ENCODE assay signal across 1 cellular context in genomic region chr17:77470800-77471733, GRCh38.
TF ChIP-seq lines count a peak whose summit lies in the region.

No MANE protein-coding gene starts in this region.

TF ChIP-seq in K562, 482 proteins besides CTCF, POLR2A, EP300 and RAD21 (continued from another document and continues in another):
- TF ChIP-seq ZBTB12 (CRISPR knock-in tag; IDR thresholded peaks at IDR 0.05) (no peak), MEIS2 (IDR thresholded peaks at IDR 0.05; ENCODE audit: partially characterized antibody) (peak; percentile 94), RBFOX2 (IDR thresholded peaks at IDR 0.05; ENCODE audit: low read depth, low read length) (peak; percentile 55), CBFA2T3 (IDR thresholded peaks at IDR 0.05) (peak; percentile 81), MBD2 (IDR thresholded peaks at IDR 0.05; ENCODE audit: borderline replicate concordance, low read depth) (0 out of 2 replicates have a peak, but pooled peaks have one; percentile 37), COPS2 (conservative IDR thresholded peaks at IDR 0.05) (no peak), E2F3 (CRISPR knock-in tag; IDR thresholded peaks at IDR 0.05) (no peak), PBX2 (CRISPR knock-in tag; IDR thresholded peaks at IDR 0.05; ENCODE audit: low read depth) (0 out of 2 replicates have a peak, but pooled peaks have one; percentile 21), PBX2 (tag; conservative IDR thresholded peaks at IDR 0.05; ENCODE audit: low read depth) (peak; percentile 80), ZNF79 (CRISPR knock-in tag; IDR thresholded peaks at IDR 0.05; ENCODE audit: low read depth) (no peak), SMARCC2 (IDR thresholded peaks at IDR 0.05; ENCODE audit: low read depth) (peak; percentile 35; the same call in 1 of the 2 replicates), ATF4 (CRISPR knock-in tag; IDR thresholded peaks at IDR 0.05) (peak; percentile 78), SMARCA4 (IDR thresholded peaks at IDR 0.05) (peak; percentile 68), SOX6 (IDR thresholded peaks at IDR 0.05) (peak; percentile 61; the same call in 1 of the 2 replicates), TEAD1 (CRISPR knock-in tag; IDR thresholded peaks at IDR 0.05) (peak in 1 of 2 experiments; percentile 95; a peak in 2 of 4 replicates), POU5F1 (IDR thresholded peaks at IDR 0.05; ENCODE audit: borderline replicate concordance, low read depth, low read length, partially characterized antibody) (no peak), ASH1L (IDR thresholded peaks at IDR 0.05; ENCODE audit: borderline replicate concordance, low read depth, partially characterized antibody) (no peak), JUN (IDR thresholded peaks at IDR 0.05; ENCODE audit: borderline replicate concordance, low read depth, low read length) (peak; percentile 5; the same call in 1 of the 2 replicates), JUN (CRISPR knock-in tag; IDR thresholded peaks at IDR 0.05; ENCODE audit: borderline replicate concordance) (no peak), MITF (IDR thresholded peaks at IDR 0.05) (0 out of 2 replicates have a peak, but pooled peaks have one; percentile 35), ZNF24 (IDR thresholded peaks at IDR 0.05) (no peak), NFIC (IDR thresholded peaks at IDR 0.05) (peak; percentile 22), EGR1 (conservative IDR thresholded peaks at IDR 0.05) (peak; percentile 68), SMC3 (conservative IDR thresholded peaks at IDR 0.05; ENCODE audit: insufficient read depth, low read depth, low read length) (no peak), ZNF175 (CRISPR knock-in tag; IDR thresholded peaks at IDR 0.05; ENCODE audit: low read depth) (peak; percentile 74; the same call in 1 of the 2 replicates), CTBP1 (IDR thresholded peaks at IDR 0.05; ENCODE audit: borderline replicate concordance) (peak; percentile 50), GABPA (tag; conservative IDR thresholded peaks at IDR 0.05; ENCODE audit: low read depth) (peak; percentile 25; the same call in 1 of the 2 replicates), SMARCE1 (IDR thresholded peaks at IDR 0.05) (peak; percentile 60; the same call in 1 of the 2 replicates), ZNF134 (CRISPR knock-in tag; conservative IDR thresholded peaks at IDR 0.05) (peak; percentile 75), FOSL1 (tag; conservative IDR thresholded peaks at IDR 0.05) (peak; percentile 60), CEBPG (CRISPR knock-in tag; IDR thresholded peaks at IDR 0.05) (peak; percentile 79; the same call in 1 of the 2 replicates), CEBPG (tag; conservative IDR thresholded peaks at IDR 0.05 in 1 of 2, IDR thresholded peaks at IDR 0.05 in 1 of 2) (peak; percentile 43 to 80; a peak in 3 of 4 replicates), CEBPB (tag; IDR thresholded peaks at IDR 0.05) (peak; percentile 83), LEF1 (IDR thresholded peaks at IDR 0.05) (0 out of 2 replicates have a peak, but pooled peaks have one; percentile 41), ZNF589 (CRISPR knock-in tag; IDR thresholded peaks at IDR 0.05; ENCODE audit: low read depth) (0 out of 2 replicates have a peak, but pooled peaks have one; percentile 41), SREBF1 (IDR thresholded peaks at IDR 0.05; ENCODE audit: borderline replicate concordance, low read depth, low read length) (no peak), TEAD2 (tag; IDR thresholded peaks at IDR 0.05) (peak; percentile 27; the same call in 1 of the 2 replicates), ZBTB33 (CRISPR knock-in tag; IDR thresholded peaks at IDR 0.05) (no peak), ATF3 (IDR thresholded peaks at IDR 0.05) (peak; percentile 90), ATF3 (CRISPR knock-in tag; conservative IDR thresholded peaks at IDR 0.05) (no peak), ATF7 (IDR thresholded peaks at IDR 0.05) (peak; percentile 76), ZEB2 (IDR thresholded peaks at IDR 0.05) (0 out of 2 replicates have a peak, but pooled peaks have one; percentile 29), FOXK2 (conservative IDR thresholded peaks at IDR 0.05 in 1 of 2, IDR thresholded peaks at IDR 0.05 in 1 of 2; ENCODE audit: low read depth in 2 of 2) (0 out of 4 replicates have a peak, but pooled peaks of 1 of the 2 experiments have one; percentile 11), ZNF318 (IDR thresholded peaks at IDR 0.05; ENCODE audit: borderline replicate concordance in 1 of 2, low read depth in 1 of 2) (peak in 1 of 2 experiments; percentile 74; a peak in 1 of 4 replicates), CBX5 (IDR thresholded peaks at IDR 0.05; ENCODE audit: borderline replicate concordance, low read depth) (no peak), JUND (IDR thresholded peaks at IDR 0.05; ENCODE audit: borderline replicate concordance, low read depth, low read length) (peak; percentile 66), JUND (tag; IDR thresholded peaks at IDR 0.05; ENCODE audit: borderline replicate concordance, low read depth, low read length) (no peak; the same call in 2 of the 3 replicates), MTA3 (IDR thresholded peaks at IDR 0.05; ENCODE audit: borderline replicate concordance) (0 out of 2 replicates have a peak, but pooled peaks have one; percentile 49), CBFA2T2 (conservative IDR thresholded peaks at IDR 0.05) (peak; percentile 72)
